27 cellular contexts compared by ENCODE assay signal in genomic region chr18:5447442-5447841, GRCh38.
DNase-seq lines count a peak whose midpoint lies in the region; ATAC-seq and TF ChIP-seq lines count a peak whose summit lies in the region.
"Had no signal": no experiment of that assay in that cellular context is flagged by ENCODE, and none has a peak within 500 bp of the region (broad histone marks: within the 10 kb centered on the region; RNA-seq: fewer than 3 reads in every experiment).

No MANE protein-coding gene starts in this region.

- H3K9me3 ChIP-seq in trophoblast cell (ENCODE audit: insufficient read depth, low read depth, low read length) (no peaks in the 10 kb centered on the region), esophagus squamous epithelium (no peaks in the 10 kb centered on the region)
- H3K9me3 ChIP-seq: HAP-1, MG63 had no signal

- no peaks in the 10 kb centered on the region for H3K27me3 ChIP-seq in trophoblast cell (ENCODE audit: insufficient read depth, low read length)
- H3K27me3 ChIP-seq in esophagus squamous epithelium: no peaks in the 10 kb centered on the region

- no peak for TF ChIP-seq POLR2A in NB4 (IDR thresholded peaks at IDR 0.05; ENCODE audit: extremely low read depth, insufficient read length)
- no peak for TF ChIP-seq POLR2A in esophagus squamous epithelium (IDR thresholded peaks at IDR 0.05)

- no peak overlapping the region for H4K91ac ChIP-seq in trophoblast cell (ENCODE audit: low read depth, low read length)

- no peak overlapping the region for H3K14ac ChIP-seq in trophoblast cell (ENCODE audit: low read length)

- H3K4ac ChIP-seq in trophoblast cell (ENCODE audit: low read depth, low read length): no peak overlapping the region

- H3K4me2 ChIP-seq in trophoblast cell (ENCODE audit: low read length): no peak overlapping the region

- no peak overlapping the region for H3K23ac ChIP-seq in trophoblast cell (ENCODE audit: low read length)

- no peaks in the 10 kb centered on the region for H3K4me1 ChIP-seq in trophoblast cell (ENCODE audit: control insufficient read depth in 1 of 2, insufficient read depth in 2 of 2, low read length in 2 of 2)
- H3K4me1 ChIP-seq in esophagus squamous epithelium: peaks cover 0 to 4% (median 0%) of the 10 kb centered on the region in 3 donors
- H3K4me1 ChIP-seq: HAP-1 had no signal

- no peak for TF ChIP-seq CTCF in NB4 (IDR thresholded peaks at IDR 0.05; ENCODE audit: low read depth, low read length)
- no peak for TF ChIP-seq CTCF in esophagus squamous epithelium (IDR thresholded peaks at IDR 0.05)

- no peak overlapping the region for H4K12ac ChIP-seq in trophoblast cell (ENCODE audit: low read depth, low read length)

- no peak overlapping the region for H2BK12ac ChIP-seq in trophoblast cell (ENCODE audit: low read length)

- DNase-seq in SIG-M5 treated with dmso at 0.1 percent for 504 hours (lab: John Stamatoyannopoulos, UW; ENCODE audit: unreplicated experiment) (peak; percentile 76), SIG-M5 (lab: John Stamatoyannopoulos, UW) (no peak), NB4 (ENCODE audit: low read depth) (peak; percentile 56), OCI-M1 (lab: John Stamatoyannopoulos, UW) (peak; percentile 46), trophoblast cell (peak; percentile 27 to 78), esophagus squamous epithelium (lab: John Stamatoyannopoulos, UW) (no peak), sciatic nerve (ENCODE audit: low spot score) (no peak)
- no peak for DNase-seq in stimulated activated naive CD4-positive, alpha-beta T cell treated with Interleukin-2 at 50 U/mL for 16 hours (lab: John Stamatoyannopoulos, UW)
- DNase-seq: 8988T; ACHN; CD4-positive, CD25-positive, alpha-beta regulatory T cell; DMS153; DND-41; HFFc6; IMR-90; KG1; MG63; NCI-H1105; NCI-H1436 treated with DMSO at 0.1 percent for 48 hours; NCI-H2029; NCI-H446 treated with DMSO at 0.1 percent for 48 hours; NCI-H526 treated with DMSO at 0.1 percent for 48 hours; Right ventricle myocardium superior; RPMI8226; T-helper 2 cell had no signal

- peaks cover 2 to 8% of the 10 kb centered on the region in 2 experiments for H3K36me3 ChIP-seq in trophoblast cell (ENCODE audit: control insufficient read depth in 1 of 2, insufficient read depth in 2 of 2, low read length in 2 of 2)
- H3K36me3 ChIP-seq in esophagus squamous epithelium: no peaks in the 10 kb centered on the region
- H3K36me3 ChIP-seq: HAP-1, MG63 had no signal

- no peak overlapping the region for H3K4me3 ChIP-seq in NB4 (ENCODE audit: low read depth, low read length)
- no peak overlapping the region for H3K4me3 ChIP-seq in trophoblast cell (ENCODE audit: low read depth, low read length)
- H3K4me3 ChIP-seq in esophagus squamous epithelium: no peak overlapping the region
- H3K4me3 ChIP-seq: HAP-1, MG63, SK-N-MC had no signal

- H2BK5ac ChIP-seq in trophoblast cell (ENCODE audit: low read depth, low read length, poor library complexity): no peak overlapping the region

- intact Hi-C loops in esophagus squamous epithelium (cut with DNase I): no loop called here
- intact Hi-C loops in sciatic nerve (cut with DNase I): no loop called here

- no peak overlapping the region for H2AFZ ChIP-seq in trophoblast cell (ENCODE audit: insufficient read depth, low read length, poor library complexity)

- no peaks in the 10 kb centered on the region for H3K79me2 ChIP-seq in trophoblast cell (ENCODE audit: control insufficient read depth, insufficient read depth, low read length, poor library complexity)

- no peak overlapping the region for H2AK5ac ChIP-seq in trophoblast cell (ENCODE audit: low read length)

- WGBS in trophoblast cell (ENCODE audit: extremely low coverage, insufficient coverage, insufficient read length): no CpG with 5 or more reads among the region's 7 CpGs
- WGBS in esophagus squamous epithelium, 2 donors: 82 to 92% methylated on average over 7 of the region's 7 CpGs

- H3K18ac ChIP-seq in trophoblast cell (ENCODE audit: low read length): no peak overlapping the region

- ATAC-seq in sciatic nerve: no peak

- no peak overlapping the region for H4K8ac ChIP-seq in trophoblast cell (ENCODE audit: low read depth, low read length)

- no peak overlapping the region for H3K9ac ChIP-seq in trophoblast cell (ENCODE audit: low read length)

- no peak overlapping the region for H2BK120ac ChIP-seq in trophoblast cell (ENCODE audit: insufficient read depth, low read length, poor library complexity)

- no peaks in the 10 kb centered on the region for H3K79me1 ChIP-seq in trophoblast cell (ENCODE audit: low read length)

- H3K27ac ChIP-seq in trophoblast cell (ENCODE audit: low read depth, low read length) (no peak overlapping the region), esophagus squamous epithelium (no peak overlapping the region)
- H3K27ac ChIP-seq: SK-N-MC had no signal

Comparison
In these comparisons a context has a peak if more than half of its experiments do, and no peak if none do; other contexts are left out.
1. DNase-seq: peak in SIG-M5 treated with dmso at 0.1 percent for 504 hours (single experiment), NB4 (single experiment), OCI-M1 (single experiment) and trophoblast cell (2 of 2); none in SIG-M5 (single experiment), stimulated activated naive CD4-positive, alpha-beta T cell treated with Interleukin-2 at 50 U/mL for 16 hours (single experiment), esophagus squamous epithelium (single experiment) and sciatic nerve (single experiment).